In genomic region chr20:53655909-53656652, GRCh38 we compare ENCODE assay signal across 9 cellular contexts.
DNase-seq lines count a peak whose midpoint lies in the region; ATAC-seq, FAIRE-seq and TF ChIP-seq lines count a peak whose summit lies in the region.
"Had no signal": no experiment of that assay in that cellular context is flagged by ENCODE, and none has a peak within 500 bp of the region (broad histone marks: within the 10 kb centered on the region; RNA-seq: fewer than 3 reads in every experiment).

No MANE protein-coding gene starts in this region.

- no peak for TF ChIP-seq POLR2A in tibial nerve (IDR thresholded peaks at IDR 0.05)

- CTCF ChIA-PET in WTC11 (lab: Charles Lee) = interaction anchor here (1.1 kb wide), 2 partner anchors 13 to 272 kb away, joined by 3 read pairs; no protein-coding TSS in a partner anchor

- no peak for TF ChIP-seq EP300 in tibial nerve (IDR thresholded peaks at IDR 0.05)

- peak overlapping the region; percentile 78 for H3K27ac Mint-ChIP-seq in activated naive CD4-positive, alpha-beta T cell treated with anti-CD3 and anti-CD28 coated beads, Interleukin-2, amount 50 U/mL, for 24 hours
- H3K27ac Mint-ChIP-seq in WTC11 = peak overlapping the region; percentile 59; the same call in 1 of the 2 replicates

- H3K36me3 Mint-ChIP-seq in activated naive CD4-positive, alpha-beta T cell treated with anti-CD3 and anti-CD28 coated beads, Interleukin-2, amount 50 U/mL, for 24 hours = no peaks in the 10 kb centered on the region
- no peaks in the 10 kb centered on the region for H3K36me3 Mint-ChIP-seq in WTC11

- peak overlapping the region; percentile 56; the same call in 1 of the 2 replicates for H3K9ac ChIP-seq in iPS-20b (ENCODE audit: low read depth, low read length)

- no peak for FAIRE-seq in RCC 7860 (lab: Jason Lieb, UNC)

- no peak overlapping the region for H3K4me3 ChIP-seq in iPS-20b (ENCODE audit: low read length)
- H3K4me3 ChIP-seq in tibial nerve = no peak overlapping the region

- TF ChIP-seq CTCF in WTC11 (IDR thresholded peaks at IDR 0.05) (no peak), tibial nerve (IDR thresholded peaks at IDR 0.05) (no peak), GM10266 (IDR thresholded peaks at IDR 0.05; ENCODE audit: control insufficient read depth, insufficient read depth, low read depth, missing control alignments) (no peak)

- no peaks in the 10 kb centered on the region for H3K27me3 Mint-ChIP-seq in activated naive CD4-positive, alpha-beta T cell treated with anti-CD3 and anti-CD28 coated beads, Interleukin-2, amount 50 U/mL, for 24 hours
- no peaks in the 10 kb centered on the region for H3K27me3 Mint-ChIP-seq in WTC11 (ENCODE audit: low read depth)

- H3K27ac ChIP-seq in iPS-20b (ENCODE audit: low read length) = no peak overlapping the region
- peak overlapping the region in 3 of 4 donors; percentile 52 to 78 (median 72) for H3K27ac ChIP-seq in tibial nerve
- H3K27ac ChIP-seq: C4-2B had no signal

- H3K36me3 ChIP-seq in iPS-20b (ENCODE audit: insufficient read depth, low read depth, low read length) (no peaks in the 10 kb centered on the region), tibial nerve (no peaks in the 10 kb centered on the region)

- DNase-seq in activated naive CD4-positive, alpha-beta T cell treated with anti-CD3 and anti-CD28 coated beads, Interleukin-2, amount 50 U/mL, for 16 hours = no peak
- DNase-seq in WTC11 (ENCODE audit: low spot score) (no peak), tibial nerve (ENCODE audit: low spot score in 2 of 2) (no peak), GM10266 (ENCODE audit: extremely low spot score) (no peak), RCC 7860 (ENCODE audit: low spot score) (no peak)
- no peak for DNase-seq in stimulated activated CD8-positive, alpha-beta memory T cell treated with anti-CD3 and anti-CD28 coated beads, Interleukin-4, amount 100 ng/mL, for 48 hours

- no peak for ATAC-seq in WTC11

- H3K9me3 Mint-ChIP-seq in activated naive CD4-positive, alpha-beta T cell treated with anti-CD3 and anti-CD28 coated beads, Interleukin-2, amount 50 U/mL, for 24 hours = no peaks in the 10 kb centered on the region
- no peaks in the 10 kb centered on the region for H3K9me3 Mint-ChIP-seq in WTC11

- peaks cover 21% of the 10 kb centered on the region; the same call in 1 of the 2 replicates for H3K4me1 ChIP-seq in iPS-20b (ENCODE audit: insufficient read depth, low read length)
- peaks cover 0 to 62% (median 37%) of the 10 kb centered on the region in 4 donors for H3K4me1 ChIP-seq in tibial nerve

- peaks cover 72% of the 10 kb centered on the region for H3K4me1 Mint-ChIP-seq in activated naive CD4-positive, alpha-beta T cell treated with anti-CD3 and anti-CD28 coated beads, Interleukin-2, amount 50 U/mL, for 24 hours
- H3K4me1 Mint-ChIP-seq in WTC11 = peaks cover 68% of the 10 kb centered on the region

- H3K27me3 ChIP-seq in iPS-20b (ENCODE audit: insufficient read depth, low read length) (no peaks in the 10 kb centered on the region), tibial nerve (no peaks in the 10 kb centered on the region)

- 56 to 62% methylated on average over 6 of the region's 6 CpGs for WGBS in tibial nerve, 2 donors

- H3K4me3 Mint-ChIP-seq in activated naive CD4-positive, alpha-beta T cell treated with anti-CD3 and anti-CD28 coated beads, Interleukin-2, amount 50 U/mL, for 24 hours = peak overlapping the region; percentile 9
- H3K4me3 Mint-ChIP-seq in WTC11 = no peak overlapping the region

- POLR2A ChIA-PET in WTC11 (lab: Charles Lee) = interaction anchor here (0.6 kb wide), 1 partner anchor 32 kb away, joined by 3 read pairs; no protein-coding TSS in a partner anchor

- H3K9me3 ChIP-seq in iPS-20b (ENCODE audit: insufficient read depth, low read depth, low read length) (no peaks in the 10 kb centered on the region), tibial nerve (no peaks in the 10 kb centered on the region)

TF ChIP-seq in WTC11, 78 proteins besides CTCF, POLR2A, EP300 and RAD21:
- TF ChIP-seq SMAD4 (CRISPR knock-in tag; IDR thresholded peaks at IDR 0.05) (no peak), NR1H2 (CRISPR knock-in tag; IDR thresholded peaks at IDR 0.05) (no peak), JUN (CRISPR knock-in tag; IDR thresholded peaks at IDR 0.05) (no peak), GTF2I (CRISPR knock-in tag; conservative IDR thresholded peaks at IDR 0.05) (no peak), MXD4 (CRISPR knock-in tag; IDR thresholded peaks at IDR 0.05; ENCODE audit: borderline replicate concordance) (no peak)
- TF ChIP-seq, protein P1, sequence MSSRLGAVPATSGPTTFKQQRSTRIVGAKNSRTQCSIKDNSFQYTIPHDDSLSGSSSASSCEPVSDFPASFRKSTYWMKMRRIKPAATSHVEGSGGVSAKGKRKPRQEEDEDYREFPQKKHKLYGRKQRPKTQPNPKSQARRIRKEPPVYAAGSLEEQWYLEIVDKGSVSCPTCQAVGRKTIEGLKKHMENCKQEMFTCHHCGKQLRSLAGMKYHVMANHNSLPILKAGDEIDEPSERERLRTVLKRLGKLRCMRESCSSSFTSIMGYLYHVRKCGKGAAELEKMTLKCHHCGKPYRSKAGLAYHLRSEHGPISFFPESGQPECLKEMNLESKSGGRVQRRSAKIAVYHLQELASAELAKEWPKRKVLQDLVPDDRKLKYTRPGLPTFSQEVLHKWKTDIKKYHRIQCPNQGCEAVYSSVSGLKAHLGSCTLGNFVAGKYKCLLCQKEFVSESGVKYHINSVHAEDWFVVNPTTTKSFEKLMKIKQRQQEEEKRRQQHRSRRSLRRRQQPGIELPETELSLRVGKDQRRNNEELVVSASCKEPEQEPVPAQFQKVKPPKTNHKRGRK (CRISPR knock-in tag; IDR thresholded peaks at IDR 0.05; ENCODE audit: borderline replicate concordance) = no peak
